ENCODE assay signal across 29 cellular contexts in genomic region chr11:34732831-34733230, GRCh38.
DNase-seq lines count a peak whose midpoint lies in the region; FAIRE-seq and TF ChIP-seq lines count a peak whose summit lies in the region.
"Had no signal": no experiment of that assay in that cellular context is flagged by ENCODE, and none has a peak within 500 bp of the region (broad histone marks: within the 10 kb centered on the region; RNA-seq: fewer than 3 reads in every experiment).

No MANE protein-coding gene starts in this region.

- DNase-seq in NCI-H2107 treated with DMSO at 0.1 percent for 48 hours (lab: John Stamatoyannopoulos, UW; ENCODE audit: unreplicated experiment) (peak; percentile 11), NCI-H2107 (lab: John Stamatoyannopoulos, UW) (no peak), NCI-H2227 (lab: John Stamatoyannopoulos, UW; ENCODE audit: unreplicated experiment) (peak; percentile 53), DMS 273 (lab: John Stamatoyannopoulos, UW; ENCODE audit: unreplicated experiment) (no peak), posterior vena cava (ENCODE audit: low spot score) (no peak), CD1c-positive myeloid dendritic cell (ENCODE audit: extremely low spot score) (no peak), kidney (no peak)
- DNase-seq: activated CD4-positive, alpha-beta T cell treated with anti-CD3 and anti-CD28 coated beads for 36 hours; activated CD8-positive, alpha-beta memory T cell treated with anti-CD3 and anti-CD28 coated beads for 24 hours; activated naive CD4-positive, alpha-beta T cell treated with anti-CD3 and anti-CD28 coated beads for 36 hours; activated T-cell treated with anti-CD3 and anti-CD28 coated beads, Interleukin-2, amount 50 U/mL, for 4 hours; amniotic stem cell; BE2C; GM23248; Karpas-422; kidney glomerular epithelial cell; mesenchymal stem cell; naive B cell; NCI-H1048; NCI-H526 treated with DMSO at 0.1 percent for 48 hours; occipital lobe; PC-3; retina; Right ventricle myocardium superior; T-cell; transverse colon had no signal

- no peak overlapping the region for H3K27ac ChIP-seq in VCaP
- H3K27ac ChIP-seq in kidney (ENCODE audit: low read depth in 2 of 2, low read length in 2 of 2), result no peak overlapping the region
- H3K27ac ChIP-seq: coronary artery, GM23248, transverse colon had no signal

- no peaks in the 10 kb centered on the region for H3K36me3 ChIP-seq in kidney (ENCODE audit: control insufficient read depth in 1 of 2, insufficient read depth in 2 of 2, low read length in 2 of 2)
- H3K36me3 ChIP-seq: BE2C, transverse colon had no signal

- FAIRE-seq in kidney (lab: Jason Lieb, UNC), result no peak
- FAIRE-seq: TTC549 had no signal

- peak; percentile 54 for TF ChIP-seq CTCF in VCaP (conservative IDR thresholded peaks at IDR 0.05)
- no peak for TF ChIP-seq CTCF in kidney (IDR thresholded peaks at IDR 0.05; ENCODE audit: borderline replicate concordance, extremely low read depth, insufficient read depth)

- H3K4me1 ChIP-seq in kidney (ENCODE audit: control insufficient read depth in 1 of 2, insufficient read depth in 1 of 2, low read depth in 1 of 2, low read length in 2 of 2), result no peaks in the 10 kb centered on the region
- H3K4me1 ChIP-seq: BE2C had no signal

- H3K9me3 ChIP-seq in kidney (ENCODE audit: control insufficient read depth in 1 of 2, low read length in 2 of 2), result no peaks in the 10 kb centered on the region
- H3K9me3 ChIP-seq: BE2C, transverse colon had no signal

- intact Hi-C loops in posterior vena cava (cut with DNase I) (no loop called here), kidney (cut with DNase I) (no loop called here)

- no peak overlapping the region for H3K9ac ChIP-seq in kidney (ENCODE audit: low read length in 2 of 2)
- H3K9ac ChIP-seq: GM23248 had no signal

- no peak overlapping the region for H3K4me3 ChIP-seq in kidney (ENCODE audit: low read length in 2 of 2)
- H3K4me3 ChIP-seq: coronary artery, GM23248, transverse colon had no signal

Comparison
In these comparisons a context has a peak if more than half of its experiments do, and no peak if none do; other contexts are left out.
1. DNase-seq: peak in NCI-H2107 treated with DMSO at 0.1 percent for 48 hours (single experiment) and NCI-H2227 (single experiment); none in NCI-H2107 (single experiment), DMS 273 (single experiment), posterior vena cava (single experiment), CD1c-positive myeloid dendritic cell (single experiment) and kidney (single experiment).